Comparison of ENCODE assay signal across 9 cellular contexts in genomic region chr11:12674571-12674935, GRCh38. TPM values are rescaled to one million over a fixed set of nuclear protein-coding genes. Genes with fewer than 3 reads are reported as not detected.
DNase-seq lines count a peak whose midpoint lies in the region; ATAC-seq, FAIRE-seq and TF ChIP-seq lines count a peak whose summit lies in the region.
"Had no signal": no experiment of that assay in that cellular context is flagged by ENCODE, and none has a peak within 500 bp of the region (broad histone marks: within the 10 kb centered on the region; RNA-seq: fewer than 3 reads in every experiment).

No MANE protein-coding gene starts in this region.

- no peak overlapping the region for H3K27ac Mint-ChIP-seq in stimulated activated memory B cell treated with anti-CD40 and anti-IgM and Interleukin-4, amounts not matched to agents 10 μg/mL and 1 μg/mL and 100 μg/mL, for 72 hours

- peak overlapping the region; percentile 88 for H3K9ac ChIP-seq in SK-N-MC (ENCODE audit: insufficient read length)

- H3K27me3 ChIP-seq in right atrium auricular region, result no peaks in the 10 kb centered on the region

- peaks cover 0 to 43% of the 10 kb centered on the region in 2 donors for H3K4me1 ChIP-seq in right atrium auricular region

- ATAC-seq in GM21825 (IDR thresholded peaks at IDR 0.05; ENCODE audit: unreplicated experiment), result peak; percentile 42
- ATAC-seq in stimulated activated memory B cell treated with anti-CD40 and anti-IgM and Interleukin-4, amounts not matched to agents 10 μg/mL and 1 μg/mL and 100 μg/mL, for 72 hours, result peak; percentile 34
- no peak for ATAC-seq in HG02759 (IDR thresholded peaks at IDR 0.05; ENCODE audit: unreplicated experiment)
- no peak for ATAC-seq in GM18873 (IDR thresholded peaks at IDR 0.05; ENCODE audit: low FRiP score, unreplicated experiment)

- POLR2A ChIA-PET in GM10248 (lab: Yijun Ruan, JAX), result no interaction called here

- TF ChIP-seq CTCF in GM10248 (IDR thresholded peaks at IDR 0.05; ENCODE audit: control extremely low read depth, extremely low read depth, low read depth, missing control alignments), result no peak
- TF ChIP-seq CTCF in right atrium auricular region (IDR thresholded peaks at IDR 0.05), result no peak

- 0 out of 2 replicates have a peak, but pooled peaks cover 7% of the 10 kb centered on the region for H3K36me3 ChIP-seq in SK-N-MC (ENCODE audit: insufficient read depth, low read length)
- H3K36me3 ChIP-seq in right atrium auricular region, result no peaks in the 10 kb centered on the region

- H3K36me3 Mint-ChIP-seq in stimulated activated memory B cell treated with anti-CD40 and anti-IgM and Interleukin-4, amounts not matched to agents 10 μg/mL and 1 μg/mL and 100 μg/mL, for 72 hours, result no peaks in the 10 kb centered on the region

- peak overlapping the region; percentile 83 for H3K27ac ChIP-seq in SK-N-MC
- peak overlapping the region; percentile 96 to 98 for H3K27ac ChIP-seq in right atrium auricular region

- FAIRE-seq in GM19239 (lab: Jason Lieb, UNC), result no peak

- H3K4me1 Mint-ChIP-seq in stimulated activated memory B cell treated with anti-CD40 and anti-IgM and Interleukin-4, amounts not matched to agents 10 μg/mL and 1 μg/mL and 100 μg/mL, for 72 hours, result no peaks in the 10 kb centered on the region

- DNase-seq in GM10248 (ENCODE audit: extremely low spot score) (peak; percentile 33), SK-N-MC (ENCODE audit: low read depth, low spot score) (no peak), right atrium auricular region (ENCODE audit: low spot score) (no peak), GM19239 (ENCODE audit: insufficient read length, low spot score) (no peak)

- no peaks in the 10 kb centered on the region for H3K9me3 Mint-ChIP-seq in stimulated activated memory B cell treated with anti-CD40 and anti-IgM and Interleukin-4, amounts not matched to agents 10 μg/mL and 1 μg/mL and 100 μg/mL, for 72 hours
- H3K9me3 Mint-ChIP-seq: nephron had no signal

- H3K27me3 Mint-ChIP-seq in stimulated activated memory B cell treated with anti-CD40 and anti-IgM and Interleukin-4, amounts not matched to agents 10 μg/mL and 1 μg/mL and 100 μg/mL, for 72 hours, result peaks cover 51% of the 10 kb centered on the region

- peak overlapping the region; percentile 77 for H3K4me3 ChIP-seq in SK-N-MC
- peak overlapping the region; percentile 74 to 84 for H3K4me3 ChIP-seq in right atrium auricular region

- no peaks in the 10 kb centered on the region for H3K9me3 ChIP-seq in SK-N-MC (ENCODE audit: low read depth, low read length)
- H3K9me3 ChIP-seq in right atrium auricular region, result no peaks in the 10 kb centered on the region

- CTCF ChIA-PET in GM10248 (lab: Yijun Ruan, JAX), result no interaction called here

- no peak overlapping the region for H3K4me3 Mint-ChIP-seq in stimulated activated memory B cell treated with anti-CD40 and anti-IgM and Interleukin-4, amounts not matched to agents 10 μg/mL and 1 μg/mL and 100 μg/mL, for 72 hours

RNA-seq across cellular contexts. Expression of gene TEAD1, which starts 0.3 kb away (rescaled TPM):
- 10 to 100 TPM; 73.8 to 99.8 TPM for total RNA-seq in right atrium auricular region

Comparison
In these comparisons a context has a peak if more than half of its experiments do, and no peak if none do; other contexts are left out.
1. ATAC-seq: peak in GM21825 (single experiment) and stimulated activated memory B cell treated with anti-CD40 and anti-IgM and Interleukin-4, amounts not matched to agents 10 μg/mL and 1 μg/mL and 100 μg/mL, for 72 hours (single experiment); none in HG02759 (single experiment) and GM18873 (single experiment).